8 cellular contexts compared by ENCODE assay signal in genomic region chr10:34522542-34522941, GRCh38.
DNase-seq lines count a peak whose midpoint lies in the region; ATAC-seq and TF ChIP-seq lines count a peak whose summit lies in the region.

No MANE protein-coding gene starts in this region.

- intact Hi-C loops in MCF 10A (cut with micrococcal nuclease): no loop called here
- intact Hi-C loops in breast epithelium (cut with DNase I; ENCODE audit: low total_unique reads): loop anchor here (2.0 kb wide), 1 partner anchor 34 kb away; no protein-coding TSS in a partner anchor
- intact Hi-C loops in naive thymus-derived CD4-positive, alpha-beta T cell (cut with micrococcal nuclease): loop anchor here (1.0 kb wide), 2 partner anchors 115 to 116 kb away; no protein-coding TSS in a partner anchor

- H3K36me3 Mint-ChIP-seq in MCF 10A (ENCODE audit: insufficient read depth, unreplicated experiment): peaks cover 6% of the 10 kb centered on the region
- H3K36me3 Mint-ChIP-seq in naive thymus-derived CD4-positive, alpha-beta T cell: no peaks in the 10 kb centered on the region

- no peaks in the 10 kb centered on the region for H3K4me1 ChIP-seq in breast epithelium
- no peaks in the 10 kb centered on the region for H3K4me1 ChIP-seq in naive thymus-derived CD4-positive, alpha-beta T cell (ENCODE audit: control insufficient read depth in 2 of 2, insufficient read depth in 2 of 2, low read length in 2 of 2)

- CTCF ChIA-PET in MCF 10A (lab: Yijun Ruan, JAX): interaction anchor here (0.6 to 1.2 kb wide), 2 partner anchors 116 to 117 kb away, joined by 3 read pairs; no protein-coding TSS in a partner anchor
- CTCF ChIA-PET in naive thymus-derived CD4-positive, alpha-beta T cell (lab: Charles Lee): interaction anchor here (0.6 kb wide), 1 partner anchor 13 kb away, joined by 3 read pairs; no protein-coding TSS in a partner anchor
- CTCF ChIA-PET in RWPE1 (lab: Yijun Ruan, JAX): interaction anchor here (0.6 kb wide), 1 partner anchor 284 kb away, joined by 3 read pairs; no protein-coding TSS in a partner anchor

- H3K36me3 ChIP-seq in breast epithelium: no peaks in the 10 kb centered on the region
- H3K36me3 ChIP-seq in naive thymus-derived CD4-positive, alpha-beta T cell (ENCODE audit: control insufficient read depth in 2 of 3, insufficient read depth in 3 of 3, low read length in 3 of 3): no peaks in the 10 kb centered on the region

- H3K9me3 ChIP-seq in breast epithelium: no peaks in the 10 kb centered on the region
- H3K9me3 ChIP-seq in naive thymus-derived CD4-positive, alpha-beta T cell (ENCODE audit: control insufficient read depth in 2 of 3, low read length in 3 of 3): no peaks in the 10 kb centered on the region

- H3K4me1 Mint-ChIP-seq in MCF 10A (ENCODE audit: insufficient read depth, unreplicated experiment): peaks cover 64% of the 10 kb centered on the region
- H3K4me1 Mint-ChIP-seq in naive thymus-derived CD4-positive, alpha-beta T cell: peaks cover 0 to 8% (median 0%) of the 10 kb centered on the region in 7 donors

- BruUV-seq in MCF 10A (replicated peaks; lab: Mats Ljungman, UMichigan): no TSS peak

- POLR2A ChIA-PET in MCF 10A (lab: Yijun Ruan, JAX): no interaction called here
- POLR2A ChIA-PET in naive thymus-derived CD4-positive, alpha-beta T cell (lab: Charles Lee): no interaction called here
- POLR2A ChIA-PET in RWPE1 (lab: Yijun Ruan, JAX; ENCODE audit: low non-redundant PET): no interaction called here

- H3K27ac ChIP-seq in breast epithelium (no peak overlapping the region), RWPE1 (no peak overlapping the region)
- no peak overlapping the region for H3K27ac ChIP-seq in naive thymus-derived CD4-positive, alpha-beta T cell (ENCODE audit: low read depth, low read length)

- DNase-seq in MCF 10A (ENCODE audit: unreplicated experiment) (peak; percentile 54), breast epithelium (ENCODE audit: low spot score in 2 of 2) (no peak), amniotic epithelial cell (ENCODE audit: low read depth) (peak; percentile 47), RWPE1 (ENCODE audit: low spot score) (no peak)
- peak in 1 of 9 donors; percentile 7 for DNase-seq in naive thymus-derived CD4-positive, alpha-beta T cell
- DNase-seq in activated naive CD4-positive, alpha-beta T cell treated with anti-CD3 and anti-CD28 coated beads, Interleukin-2, amount 50 U/mL, for 16 hours: no peak
- no peak for DNase-seq in activated CD4-positive, CD25-positive, alpha-beta regulatory T cell (lab: John Stamatoyannopoulos, UW)

- no peak overlapping the region for H3K4me3 ChIP-seq in breast epithelium
- H3K4me3 ChIP-seq in naive thymus-derived CD4-positive, alpha-beta T cell (ENCODE audit: low read length): no peak overlapping the region

- no peak overlapping the region for H3K27ac Mint-ChIP-seq in MCF 10A (ENCODE audit: low read depth, unreplicated experiment)
- H3K27ac Mint-ChIP-seq in naive thymus-derived CD4-positive, alpha-beta T cell: no peak overlapping the region

- H3K9me3 Mint-ChIP-seq in MCF 10A (ENCODE audit: unreplicated experiment): no peaks in the 10 kb centered on the region
- H3K9me3 Mint-ChIP-seq in naive thymus-derived CD4-positive, alpha-beta T cell: peaks cover 0 to 3% (median 0%) of the 10 kb centered on the region in 11 donors

- no peak overlapping the region for H3K4me3 Mint-ChIP-seq in MCF 10A (ENCODE audit: unreplicated experiment)
- peak overlapping the region in 8 of 10 donors; percentile 1 to 66 (median 23) for H3K4me3 Mint-ChIP-seq in naive thymus-derived CD4-positive, alpha-beta T cell

- TF ChIP-seq CTCF in MCF 10A (IDR thresholded peaks at IDR 0.05; ENCODE audit: unreplicated experiment) (peak; percentile 22), breast epithelium (IDR thresholded peaks at IDR 0.05) (no peak), RWPE1 (conservative IDR thresholded peaks at IDR 0.05; ENCODE audit: low read depth) (no peak)

- no peaks in the 10 kb centered on the region for H3K27me3 Mint-ChIP-seq in MCF 10A (ENCODE audit: insufficient read depth, unreplicated experiment)
- peaks cover 0 to 12% (median 3%) of the 10 kb centered on the region in 5 donors for H3K27me3 Mint-ChIP-seq in naive thymus-derived CD4-positive, alpha-beta T cell

- peak; percentile 63 for ATAC-seq in HG03571 (IDR thresholded peaks at IDR 0.05; ENCODE audit: unreplicated experiment)
- ATAC-seq in naive thymus-derived CD4-positive, alpha-beta T cell: peak; percentile 50

- H3K27me3 ChIP-seq in breast epithelium: no peaks in the 10 kb centered on the region
- H3K27me3 ChIP-seq in naive thymus-derived CD4-positive, alpha-beta T cell (ENCODE audit: control insufficient read depth in 2 of 2, insufficient read depth in 2 of 2, low read length in 2 of 2): no peaks in the 10 kb centered on the region

- TF ChIP-seq POLR2A in breast epithelium (IDR thresholded peaks at IDR 0.05): no peak

Comparison
In these comparisons a context has a peak if more than half of its experiments do, and no peak if none do; other contexts are left out.
1. DNase-seq: peak in MCF 10A (single experiment) and amniotic epithelial cell (single experiment); none in breast epithelium (0 of 2), activated naive CD4-positive, alpha-beta T cell treated with anti-CD3 and anti-CD28 coated beads, Interleukin-2, amount 50 U/mL, for 16 hours (single experiment), activated CD4-positive, CD25-positive, alpha-beta regulatory T cell (0 of 4) and RWPE1 (single experiment).